ENCODE assay signal across 21 cellular contexts in genomic region chr3:126807795-126808194, GRCh38.
"Had no signal": no experiment of that assay in that cellular context is flagged by ENCODE, and none has a peak within 500 bp of the region (broad histone marks: within the 10 kb centered on the region; RNA-seq: fewer than 3 reads in every experiment).

No MANE protein-coding gene starts in this region.

- H3K9me3 ChIP-seq: left lung, neutrophil, right atrium auricular region, suprapubic skin had no signal

- H3K4me1 ChIP-seq: left lung, right atrium auricular region, suprapubic skin, upper lobe of right lung had no signal

- FAIRE-seq: keratinocyte had no signal

- H3K27me3 ChIP-seq: cardiac muscle cell, dorsolateral prefrontal cortex, hepatocyte, left lung, neutrophil, right atrium auricular region, suprapubic skin, upper lobe of right lung had no signal

- ATAC-seq: activated CD8-positive, alpha-beta T cell treated with anti-CD3 and anti-CD28 coated beads, Interleukin-2, amount 10 ng/mL, durations not matched to agents 7 days and 5 days; esophagus mucosa; left lung; natural killer cell; T-helper 17 cell; upper lobe of right lung had no signal

- H3K4me3 ChIP-seq: cardiac muscle cell, dorsolateral prefrontal cortex, hepatocyte, left lung, right atrium auricular region, suprapubic skin, upper lobe of right lung had no signal

- H3K4me1 Mint-ChIP-seq: activated naive CD8-positive, alpha-beta T cell treated with anti-CD3 and anti-CD28 coated beads, Interleukin-2, amount 10 ng/mL, durations not matched to agents 7 days and 5 days; memory B cell; natural killer cell; T-helper 17 cell had no signal

- H3K27me3 Mint-ChIP-seq: memory B cell, T-helper 17 cell had no signal

- H3K27ac Mint-ChIP-seq: activated CD8-positive, alpha-beta T cell treated with anti-CD3 and anti-CD28 coated beads, Interleukin-2, amount 10 ng/mL, durations not matched to agents 7 days and 5 days; activated naive CD8-positive, alpha-beta T cell treated with anti-CD3 and anti-CD28 coated beads, Interleukin-2, amount 10 ng/mL, durations not matched to agents 7 days and 5 days; activated T-cell treated with anti-CD3 and anti-CD28 coated beads, Interleukin-2, amount 50 U/mL, for 72 hours; memory B cell; natural killer cell; T-helper 17 cell had no signal

- H3K27ac ChIP-seq: cardiac muscle cell, dorsolateral prefrontal cortex, hepatocyte, left lung, neutrophil, right atrium auricular region, suprapubic skin, upper lobe of right lung had no signal

- H2AFZ ChIP-seq: hepatocyte had no signal

- H3K36me3 ChIP-seq: cardiac muscle cell, left lung, neutrophil, right atrium auricular region, suprapubic skin, upper lobe of right lung had no signal

- H3K36me3 Mint-ChIP-seq: activated naive CD8-positive, alpha-beta T cell treated with anti-CD3 and anti-CD28 coated beads, Interleukin-2, amount 10 ng/mL, durations not matched to agents 7 days and 5 days had no signal

- H3K4me3 Mint-ChIP-seq: activated CD8-positive, alpha-beta T cell treated with anti-CD3 and anti-CD28 coated beads, Interleukin-2, amount 10 ng/mL, durations not matched to agents 7 days and 5 days; activated naive CD8-positive, alpha-beta T cell treated with anti-CD3 and anti-CD28 coated beads, Interleukin-2, amount 10 ng/mL, durations not matched to agents 7 days and 5 days; activated T-cell treated with anti-CD3 and anti-CD28 coated beads, Interleukin-2, amount 50 U/mL, for 72 hours; memory B cell; natural killer cell; T-helper 17 cell had no signal

- DNase-seq: activated CD4-positive, alpha-beta T cell treated with anti-CD3 and anti-CD28 coated beads for 4 hours; activated CD8-positive, alpha-beta memory T cell treated with anti-CD3 and anti-CD28 coated beads, Interleukin-2, amount 50 U/mL, for 4 hours; activated CD8-positive, alpha-beta T cell treated with anti-CD3 and anti-CD28 coated beads, Interleukin-2, amount 10 ng/mL, durations not matched to agents 7 days and 5 days; activated naive CD8-positive, alpha-beta T cell treated with anti-CD3 and anti-CD28 coated beads, Interleukin-2, amount 10 ng/mL, durations not matched to agents 7 days and 5 days; activated T-cell treated with anti-CD3 and anti-CD28 coated beads, Interleukin-2, amount 50 U/mL, for 72 hours; anterior cingulate cortex; dorsolateral prefrontal cortex; left lung; natural killer cell; stimulated activated CD4-positive, alpha-beta T cell treated with anti-CD3 and anti-CD28 coated beads, Interleukin-4, amount 100 ng/mL, for 1 hour; stimulated activated naive CD4-positive, alpha-beta T cell treated with Interleukin-2 at 50 U/mL for 16 hours; T-helper 17 cell; upper lobe of right lung had no signal

- H3K4me2 ChIP-seq: hepatocyte had no signal

- H3K79me2 ChIP-seq: hepatocyte had no signal
